Comparison of ENCODE assay signal across 24 cellular contexts in the genomic region with DNA sequence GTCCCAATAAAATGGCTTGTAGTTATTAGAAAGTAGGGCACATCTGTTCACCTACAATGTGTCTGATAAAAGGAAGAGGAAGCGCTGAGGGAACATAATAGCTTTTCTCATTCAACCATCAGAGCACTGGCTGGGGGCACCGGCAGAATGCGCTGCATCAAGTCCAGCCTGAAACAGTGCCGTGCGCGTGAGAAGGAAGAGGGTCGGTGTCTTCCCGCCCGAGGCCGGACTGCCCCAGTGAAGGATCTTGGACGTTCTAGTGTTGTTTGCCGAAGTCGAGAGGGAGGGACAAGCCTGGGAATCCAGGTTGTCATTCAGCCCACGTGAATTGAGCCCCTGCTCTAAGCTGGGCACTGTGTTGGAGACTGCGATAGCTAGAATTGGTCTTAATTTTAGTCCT.
A peak's percentile ranks its signal among the peaks of the same experiment; 100 is the strongest.
DNase-seq lines count a peak whose midpoint lies in the region; ATAC-seq and TF ChIP-seq lines count a peak whose summit lies in the region.
"Had no signal": no experiment of that assay in that cellular context is flagged by ENCODE, and none has a peak within 500 bp of the region (broad histone marks: within the 10 kb centered on the region; RNA-seq: fewer than 3 reads in every experiment).

No MANE protein-coding gene starts in this region.

- H3K4me1 Mint-ChIP-seq in endothelial cell (ENCODE audit: unreplicated experiment): peaks cover 9% of the 10 kb centered on the region
- peaks cover 6% of the 10 kb centered on the region for H3K4me1 Mint-ChIP-seq in stimulated activated effector memory CD8-positive, alpha-beta T cell treated with anti-CD3 and anti-CD28 coated beads, Interleukin-12 subunit alpha, Interleukin-12 subunit beta, amount 100 ng/mL, for 72 hours
- H3K4me1 Mint-ChIP-seq: H9 had no signal

- no peak overlapping the region for H3K9ac ChIP-seq in smooth muscle cell (ENCODE audit: low read depth)
- H3K9ac ChIP-seq: BLaER1 treated with 17β-estradiol and CSF1 and Interleukin-3, amounts not matched to agents 10 nM and 100 nM; GM23248 had no signal

- intact Hi-C loops in cardiac septum (cut with DNase I): no loop called here
- intact Hi-C loops in heart right ventricle (cut with DNase I): no loop called here

- H4K20me1 ChIP-seq in smooth muscle cell (ENCODE audit: low read depth): no peaks in the 10 kb centered on the region
- H4K20me1 ChIP-seq: BLaER1 treated with 17β-estradiol and CSF1 and Interleukin-3, amounts not matched to agents 10 nM and 100 nM had no signal

- peak; percentile 39 for DNase-seq in cardiac septum (ENCODE audit: low spot score)
- DNase-seq in heart right ventricle: no peak
- no peak for DNase-seq in endothelial cell (ENCODE audit: low spot score)
- no peak for DNase-seq in stimulated activated effector memory CD8-positive, alpha-beta T cell treated with anti-CD3 and anti-CD28 coated beads, Interleukin-12 subunit alpha, Interleukin-12 subunit beta, amount 100 ng/mL, for 72 hours (ENCODE audit: low spot score in 2 of 2)
- DNase-seq in H4 (ENCODE audit: low spot score): no peak
- DNase-seq in RPMI8226: no peak
- DNase-seq in smooth muscle cell (lab: John Stamatoyannopoulos, UW; ENCODE audit: unreplicated experiment): no peak
- DNase-seq: 8988T; ACHN; AML-193; BE2C; CD4-positive, alpha-beta T cell; CD8-positive, alpha-beta memory T cell; DMS 273 treated with DMSO at 0.1 percent for 48 hours; DMS79; EL; GDM1; GM23248; H9 had no signal

- H3K27me3 Mint-ChIP-seq in endothelial cell (ENCODE audit: unreplicated experiment): no peaks in the 10 kb centered on the region
- H3K27me3 Mint-ChIP-seq: CD4-positive, alpha-beta T cell had no signal

- TF ChIP-seq CTCF in heart right ventricle (IDR thresholded peaks at IDR 0.05): no peak
- TF ChIP-seq CTCF in endothelial cell (IDR thresholded peaks at IDR 0.05; ENCODE audit: unreplicated experiment): no peak
- TF ChIP-seq CTCF in smooth muscle cell (IDR thresholded peaks at IDR 0.05; ENCODE audit: borderline replicate concordance, insufficient read depth, poor library complexity, severe bottlenecking): no peak

- peak overlapping the region; percentile 2 for H3K4me3 Mint-ChIP-seq in endothelial cell (ENCODE audit: unreplicated experiment)
- H3K4me3 Mint-ChIP-seq in stimulated activated effector memory CD8-positive, alpha-beta T cell treated with anti-CD3 and anti-CD28 coated beads, Interleukin-12 subunit alpha, Interleukin-12 subunit beta, amount 100 ng/mL, for 72 hours: no peak overlapping the region
- H3K4me3 Mint-ChIP-seq: CD14-positive monocyte; CD4-positive, alpha-beta T cell; CD8-positive, alpha-beta memory T cell; H9 had no signal

- H3K4me2 ChIP-seq in smooth muscle cell: no peak overlapping the region
- H3K4me2 ChIP-seq: A549; BLaER1 treated with 17β-estradiol and CSF1 and Interleukin-3, amounts not matched to agents 10 nM and 100 nM had no signal

- no peaks in the 10 kb centered on the region for H3K9me3 Mint-ChIP-seq in endothelial cell (ENCODE audit: unreplicated experiment)
- no peaks in the 10 kb centered on the region for H3K9me3 Mint-ChIP-seq in stimulated activated effector memory CD8-positive, alpha-beta T cell treated with anti-CD3 and anti-CD28 coated beads, Interleukin-12 subunit alpha, Interleukin-12 subunit beta, amount 100 ng/mL, for 72 hours
- H3K9me3 Mint-ChIP-seq: CD14-positive monocyte; CD4-positive, alpha-beta T cell; CD8-positive, alpha-beta memory T cell; H9 had no signal

- no peaks in the 10 kb centered on the region for H3K27me3 ChIP-seq in heart right ventricle
- no peaks in the 10 kb centered on the region for H3K27me3 ChIP-seq in smooth muscle cell (ENCODE audit: low read depth)
- H3K27me3 ChIP-seq: BE2C had no signal

- H3K4me1 ChIP-seq in heart right ventricle (peaks cover 0 to 9% (median 0%) of the 10 kb centered on the region in 9 donors), smooth muscle cell (ENCODE audit: low read depth) (no peaks in the 10 kb centered on the region)
- H3K4me1 ChIP-seq: A549 had no signal

- WGBS in heart right ventricle, 2 donors: 93 to 94% methylated on average over 15 of the region's 15 CpGs
- 93% methylated on average over 15 of the region's 15 CpGs for WGBS in smooth muscle cell (ENCODE audit: low lambda C conversion rate)

- no peak for ATAC-seq in heart right ventricle
- ATAC-seq in stimulated activated effector memory CD8-positive, alpha-beta T cell treated with anti-CD3 and anti-CD28 coated beads, Interleukin-12 subunit alpha, Interleukin-12 subunit beta, amount 100 ng/mL, for 72 hours: no peak
- ATAC-seq: A549, GM12878, HCT116 had no signal

- H3F3A ChIP-seq in smooth muscle cell (ENCODE audit: low read depth): no peaks in the 10 kb centered on the region

- H3K9me3 ChIP-seq in heart right ventricle: no peaks in the 10 kb centered on the region
- H3K9me3 ChIP-seq in smooth muscle cell (replicated peaks; ENCODE audit: low read depth): no peaks in the 10 kb centered on the region
- H3K9me3 ChIP-seq: A549, BE2C had no signal

- H2AFZ ChIP-seq in smooth muscle cell (ENCODE audit: low read depth): no peak overlapping the region
- H2AFZ ChIP-seq: GM23248 had no signal

- H3K27ac ChIP-seq in heart right ventricle (no peak overlapping the region), smooth muscle cell (ENCODE audit: low read depth) (no peak overlapping the region)
- H3K27ac ChIP-seq: A549; BLaER1 treated with 17β-estradiol and CSF1 and Interleukin-3, amounts not matched to agents 10 nM and 100 nM; GM23248 had no signal

- H3K4me3 ChIP-seq in heart right ventricle (no peak overlapping the region), smooth muscle cell (no peak overlapping the region)
- H3K4me3 ChIP-seq: A549; BLaER1 treated with 17β-estradiol and CSF1 and Interleukin-3, amounts not matched to agents 10 nM and 100 nM; GM12878; GM23248 had no signal

- H3K36me3 ChIP-seq in heart right ventricle (peaks cover 0 to 87% (median 30%) of the 10 kb centered on the region in 9 donors), smooth muscle cell (ENCODE audit: low read depth) (no peaks in the 10 kb centered on the region)

- no peak overlapping the region for H3K27ac Mint-ChIP-seq in endothelial cell (ENCODE audit: unreplicated experiment)
- H3K27ac Mint-ChIP-seq in stimulated activated effector memory CD8-positive, alpha-beta T cell treated with anti-CD3 and anti-CD28 coated beads, Interleukin-12 subunit alpha, Interleukin-12 subunit beta, amount 100 ng/mL, for 72 hours: peak overlapping the region; percentile 53
- H3K27ac Mint-ChIP-seq: CD14-positive monocyte; CD4-positive, alpha-beta T cell; CD8-positive, alpha-beta memory T cell; H9 had no signal

- H3K36me3 Mint-ChIP-seq in endothelial cell (ENCODE audit: low read depth, unreplicated experiment): peaks cover 56% of the 10 kb centered on the region
- H3K36me3 Mint-ChIP-seq in stimulated activated effector memory CD8-positive, alpha-beta T cell treated with anti-CD3 and anti-CD28 coated beads, Interleukin-12 subunit alpha, Interleukin-12 subunit beta, amount 100 ng/mL, for 72 hours: no peaks in the 10 kb centered on the region

- H3K79me2 ChIP-seq in smooth muscle cell (ENCODE audit: low read depth): no peaks in the 10 kb centered on the region
